In the genomic region with DNA sequence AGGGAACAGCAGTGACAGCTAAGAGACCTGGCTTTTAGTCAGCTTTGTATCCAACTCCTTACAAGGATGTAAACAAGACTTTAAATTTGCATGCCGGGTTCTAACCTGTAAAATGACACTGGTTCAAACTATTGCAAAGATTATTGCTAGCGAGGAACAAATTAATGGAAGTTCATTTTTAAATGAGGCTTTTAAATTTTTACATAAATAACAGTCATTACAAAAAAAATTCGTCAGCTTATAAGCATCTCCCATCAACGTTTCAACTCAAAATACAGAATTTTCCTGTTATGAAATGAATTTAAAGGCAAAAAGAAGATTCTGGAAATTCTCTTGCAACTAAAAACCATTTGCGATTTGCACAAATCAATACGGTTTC, we compare ENCODE assay signal across 8 cellular contexts. TPM values are rescaled to one million over a fixed set of nuclear protein-coding genes. Genes with fewer than 3 reads are reported as not detected.
A peak's percentile ranks its signal among the peaks of the same experiment; 100 is the strongest.
DNase-seq lines count a peak whose midpoint lies in the region; ATAC-seq and TF ChIP-seq lines count a peak whose summit lies in the region.

No MANE protein-coding gene starts in this region.

- H3K4me2 ChIP-seq in OCI-LY1 (ENCODE audit: low read length), result peak overlapping the region; percentile 98

- H3K9ac ChIP-seq in OCI-LY1 (ENCODE audit: low read length) (peak overlapping the region; percentile 86), endocrine pancreas (ENCODE audit: control insufficient read depth, insufficient read depth, low read length) (peak overlapping the region; percentile 55)

- no peaks in the 10 kb centered on the region for H3K79me2 ChIP-seq in OCI-LY1 (ENCODE audit: insufficient read depth, low read length)

- no peaks in the 10 kb centered on the region for H3K27me3 ChIP-seq in CD8-positive, alpha-beta memory T cell (ENCODE audit: insufficient read depth, low read length, poor library complexity, severe bottlenecking)
- no peaks in the 10 kb centered on the region for H3K27me3 ChIP-seq in OCI-LY1 (ENCODE audit: insufficient read depth, low read length)
- no peaks in the 10 kb centered on the region for H3K27me3 ChIP-seq in endocrine pancreas (ENCODE audit: control insufficient read depth, insufficient read depth, low read length)
- no peaks in the 10 kb centered on the region for H3K27me3 ChIP-seq in neutrophil

- H3K36me3 ChIP-seq in CD8-positive, alpha-beta memory T cell (ENCODE audit: insufficient read depth, low read length), result no peaks in the 10 kb centered on the region
- H3K36me3 ChIP-seq in OCI-LY1 (ENCODE audit: insufficient read depth, low read length) (peaks cover 31% of the 10 kb centered on the region), endocrine pancreas (ENCODE audit: control insufficient read depth, insufficient read depth, low read length) (no peaks in the 10 kb centered on the region), neutrophil (peaks cover 6% of the 10 kb centered on the region)

- H3K4me3 ChIP-seq in CD8-positive, alpha-beta memory T cell (ENCODE audit: low read length), result peak overlapping the region; percentile 87
- H3K4me3 ChIP-seq in OCI-LY1 (ENCODE audit: low read depth, low read length, poor library complexity, severe bottlenecking), result peak overlapping the region; percentile 87
- peak overlapping the region; percentile 77 for H3K4me3 ChIP-seq in endocrine pancreas (ENCODE audit: control insufficient read depth, insufficient read depth, low read length)
- H3K4me3 ChIP-seq in neutrophil (ENCODE audit: low read depth in 1 of 2, low read length in 1 of 2), result peak overlapping the region; percentile 72 to 92

- no peaks in the 10 kb centered on the region for H3K9me2 ChIP-seq in OCI-LY1 (ENCODE audit: low read depth, low read length)

- no peaks in the 10 kb centered on the region for H3K9me3 Mint-ChIP-seq in CD8-positive, alpha-beta memory T cell

- H3K27me3 Mint-ChIP-seq in CD8-positive, alpha-beta memory T cell, result peaks cover 0 to 2% of the 10 kb centered on the region in 2 donors

- POLR2A ChIA-PET in CD8-positive, alpha-beta memory T cell (lab: Charles Lee), result no interaction called here

- H3K4me3 Mint-ChIP-seq in CD8-positive, alpha-beta memory T cell, result peak overlapping the region; percentile 91 to 98 (median 95)

- H4K20me1 ChIP-seq in OCI-LY1 (ENCODE audit: insufficient read depth, low read length), result no peaks in the 10 kb centered on the region

- H3K4me1 ChIP-seq in CD8-positive, alpha-beta memory T cell (ENCODE audit: insufficient read depth, low read length), result peaks cover 4% of the 10 kb centered on the region
- H3K4me1 ChIP-seq in OCI-LY1 (ENCODE audit: insufficient read depth, low read length, severe bottlenecking) (peaks cover 20% of the 10 kb centered on the region), endocrine pancreas (ENCODE audit: control insufficient read depth, insufficient read depth, low read length) (no peaks in the 10 kb centered on the region), neutrophil (ENCODE audit: control insufficient read depth in 1 of 2, insufficient read depth in 1 of 2, low read depth in 1 of 2, low read length in 1 of 2) (peaks cover 22 to 23% of the 10 kb centered on the region in 2 experiments)

- no peaks in the 10 kb centered on the region for H3F3A ChIP-seq in OCI-LY1 (ENCODE audit: insufficient read depth, low read length)

- peaks cover 7 to 22% (median 16%) of the 10 kb centered on the region in 3 donors for H3K4me1 Mint-ChIP-seq in CD8-positive, alpha-beta memory T cell

- H3K9me3 ChIP-seq in CD8-positive, alpha-beta memory T cell (ENCODE audit: low read length), result no peaks in the 10 kb centered on the region
- no peaks in the 10 kb centered on the region for H3K9me3 ChIP-seq in OCI-LY1 (ENCODE audit: low read length)
- no peaks in the 10 kb centered on the region for H3K9me3 ChIP-seq in endocrine pancreas (ENCODE audit: control insufficient read depth, low read length)
- H3K9me3 ChIP-seq in neutrophil, result no peaks in the 10 kb centered on the region

- CTCF ChIA-PET in CD8-positive, alpha-beta memory T cell (lab: Charles Lee), result no interaction called here

- TF ChIP-seq CTCF in OCI-LY1 (IDR thresholded peaks at IDR 0.05; ENCODE audit: low read length) (no peak), neutrophil (IDR thresholded peaks at IDR 0.05) (no peak)

- H3K27ac Mint-ChIP-seq in CD8-positive, alpha-beta memory T cell, result peak overlapping the region in 6 of 8 donors; percentile 29 to 96 (median 64)

- no peak for ATAC-seq in GM18520 (IDR thresholded peaks at IDR 0.05; ENCODE audit: unreplicated experiment)
- ATAC-seq in HG03460 (IDR thresholded peaks at IDR 0.05; ENCODE audit: unreplicated experiment), result no peak

- no peak overlapping the region for H2AFZ ChIP-seq in OCI-LY1 (ENCODE audit: low read length)

- H3K27ac ChIP-seq in CD8-positive, alpha-beta memory T cell (ENCODE audit: low read depth, low read length), result peak overlapping the region; percentile 70
- no peak overlapping the region for H3K27ac ChIP-seq in OCI-LY1 (ENCODE audit: low read depth, low read length, poor library complexity, severe bottlenecking)
- H3K27ac ChIP-seq in neutrophil, result no peak overlapping the region

- peaks cover 0 to 4% (median 0%) of the 10 kb centered on the region in 3 donors for H3K36me3 Mint-ChIP-seq in CD8-positive, alpha-beta memory T cell

- no peak for DNase-seq in CD8-positive, alpha-beta memory T cell
- DNase-seq in stimulated activated CD8-positive, alpha-beta memory T cell treated with anti-CD3 and anti-CD28 coated beads, Interleukin-4, amount 100 ng/mL, for 48 hours, result no peak
- DNase-seq in NCI-H524 (lab: John Stamatoyannopoulos, UW), result no peak

RNA-seq across cellular contexts. Expression of gene KIF14, which starts 0.7 kb away (rescaled TPM):
- total RNA-seq in CD8-positive, alpha-beta memory T cell, result 1 to 10 TPM; 9.3 TPM
- polyA plus RNA-seq in CD8-positive, alpha-beta memory T cell, result not detected

RNA-seq across cellular contexts. Expression of gene DDX59, which starts 49.8 kb away (rescaled TPM):
- 10 to 100 TPM; 19.0 to 23.4 TPM for total RNA-seq in CD8-positive, alpha-beta memory T cell
- polyA plus RNA-seq in CD8-positive, alpha-beta memory T cell, result 22.5 TPM
